In the genomic region with DNA sequence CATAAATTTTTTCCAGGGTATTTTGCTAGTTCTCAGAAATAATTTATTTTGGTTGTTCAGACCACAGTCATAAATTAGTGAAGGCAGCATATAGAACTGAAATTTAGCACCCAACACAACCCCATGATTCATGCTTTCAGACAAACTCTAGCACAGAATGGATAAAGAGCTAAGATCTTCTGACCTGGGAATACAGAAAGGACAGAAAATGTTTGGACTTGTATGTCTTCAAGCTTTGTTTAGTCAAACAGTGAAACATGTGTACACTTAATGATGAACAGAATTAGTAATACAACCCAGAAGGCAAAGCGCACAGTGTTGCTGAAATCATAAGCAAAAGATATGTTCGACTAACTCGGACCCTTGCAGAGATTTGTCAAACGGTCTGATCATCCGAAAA, we compare ENCODE assay signal across 20 cellular contexts.
A peak's percentile ranks its signal among the peaks of the same experiment; 100 is the strongest.
DNase-seq lines count a peak whose midpoint lies in the region; ATAC-seq and TF ChIP-seq lines count a peak whose summit lies in the region.
"Had no signal": no experiment of that assay in that cellular context is flagged by ENCODE, and none has a peak within 500 bp of the region (broad histone marks: within the 10 kb centered on the region; RNA-seq: fewer than 3 reads in every experiment).

No MANE protein-coding gene starts in this region.

- DNase-seq in GM23338 (ENCODE audit: low spot score) (no peak), activated B cell treated with CpG ODN at 0.5 μM for 24 hours (no peak), epithelial cell of esophagus (ENCODE audit: low read depth) (peak; percentile 66), progenitor cell of endocrine pancreas (ENCODE audit: low spot score, unreplicated experiment) (no peak), DMS79 (lab: John Stamatoyannopoulos, UW) (no peak)
- DNase-seq in activated T-helper 2 cell treated with anti-CD3 and anti-CD28 coated beads, Interferon-gamma antibody, Interleukin-2, Interleukin-4, amounts not matched to agents 10 μg/mL and 5 μg/mL and 100 μg/mL, durations not matched to agents 14 hours and 24 hours and 36 hours (ENCODE audit: low spot score), result no peak
- DNase-seq: 8988T; CD8-positive, alpha-beta T cell; DMS153; GDM1; H9; KG1; NCI-H1105; NCI-H146; NCI-H2029 treated with DMSO at 0.1 percent for 48 hours; NCI-H345; NCI-H524; Right ventricle myocardium superior had no signal

- H3K27ac Mint-ChIP-seq in GM23338 (peak overlapping the region; percentile 41), activated B cell treated with CpG ODN at 0.5 μM for 24 hours (peak overlapping the region; percentile 3), progenitor cell of endocrine pancreas (peak overlapping the region; percentile 56)
- H3K27ac Mint-ChIP-seq in activated T-helper 2 cell treated with anti-CD3 and anti-CD28 coated beads, Interferon-gamma antibody, Interleukin-2, Interleukin-4, amounts not matched to agents 10 μg/mL and 5 μg/mL and 100 μg/mL, durations not matched to agents 14 hours and 24 hours and 36 hours, result no peak overlapping the region
- H3K27ac Mint-ChIP-seq: CD8-positive, alpha-beta T cell had no signal

- H3K36me3 ChIP-seq in GM23338 (ENCODE audit: insufficient read depth), result no peaks in the 10 kb centered on the region; the same call in 1 of the 2 replicates

- H3K9me3 Mint-ChIP-seq in GM23338, result no peaks in the 10 kb centered on the region
- H3K9me3 Mint-ChIP-seq in activated B cell treated with CpG ODN at 0.5 μM for 24 hours, result no peaks in the 10 kb centered on the region
- H3K9me3 Mint-ChIP-seq in progenitor cell of endocrine pancreas (ENCODE audit: low read depth), result no peaks in the 10 kb centered on the region
- no peaks in the 10 kb centered on the region for H3K9me3 Mint-ChIP-seq in activated T-helper 2 cell treated with anti-CD3 and anti-CD28 coated beads, Interferon-gamma antibody, Interleukin-2, Interleukin-4, amounts not matched to agents 10 μg/mL and 5 μg/mL and 100 μg/mL, durations not matched to agents 14 hours and 24 hours and 36 hours
- H3K9me3 Mint-ChIP-seq: CD8-positive, alpha-beta T cell; H9 had no signal

- no peaks in the 10 kb centered on the region for H3F3A ChIP-seq in GM23338 (replicated peaks; ENCODE audit: low read depth)

- intact Hi-C loops in activated B cell treated with CpG ODN at 0.5 μM for 24 hours (cut with micrococcal nuclease), result loop anchor here (5.0 kb wide), 3 partner anchors 63 to 722 kb away; a partner anchor contains a TSS
- intact Hi-C loops in activated T-helper 2 cell treated with anti-CD3 and anti-CD28 coated beads, Interferon-gamma antibody, Interleukin-2, Interleukin-4, amounts not matched to agents 10 μg/mL and 5 μg/mL and 100 μg/mL, durations not matched to agents 14 hours and 24 hours and 36 hours (cut with micrococcal nuclease), result no loop called here

- peaks cover 46% of the 10 kb centered on the region for H3K36me3 Mint-ChIP-seq in GM23338 (ENCODE audit: low read depth)
- H3K36me3 Mint-ChIP-seq in activated B cell treated with CpG ODN at 0.5 μM for 24 hours (ENCODE audit: low read depth), result no peaks in the 10 kb centered on the region
- H3K36me3 Mint-ChIP-seq in progenitor cell of endocrine pancreas (ENCODE audit: insufficient read depth), result peaks cover 35% of the 10 kb centered on the region
- H3K36me3 Mint-ChIP-seq in activated T-helper 2 cell treated with anti-CD3 and anti-CD28 coated beads, Interferon-gamma antibody, Interleukin-2, Interleukin-4, amounts not matched to agents 10 μg/mL and 5 μg/mL and 100 μg/mL, durations not matched to agents 14 hours and 24 hours and 36 hours (ENCODE audit: low read depth), result peaks cover 19% of the 10 kb centered on the region

- H3K4me3 Mint-ChIP-seq in GM23338, result no peak overlapping the region
- no peak overlapping the region for H3K4me3 Mint-ChIP-seq in activated B cell treated with CpG ODN at 0.5 μM for 24 hours
- H3K4me3 Mint-ChIP-seq in progenitor cell of endocrine pancreas (ENCODE audit: low read depth), result no peak overlapping the region
- no peak overlapping the region for H3K4me3 Mint-ChIP-seq in activated T-helper 2 cell treated with anti-CD3 and anti-CD28 coated beads, Interferon-gamma antibody, Interleukin-2, Interleukin-4, amounts not matched to agents 10 μg/mL and 5 μg/mL and 100 μg/mL, durations not matched to agents 14 hours and 24 hours and 36 hours (ENCODE audit: low read depth)
- H3K4me3 Mint-ChIP-seq: CD8-positive, alpha-beta T cell; H9 had no signal

- H3K4me2 ChIP-seq in GM23338, result no peak overlapping the region

- H3K4me1 Mint-ChIP-seq in GM23338 (peaks cover 60% of the 10 kb centered on the region), activated B cell treated with CpG ODN at 0.5 μM for 24 hours (peaks cover 54% of the 10 kb centered on the region), progenitor cell of endocrine pancreas (ENCODE audit: low read depth) (peaks cover 18% of the 10 kb centered on the region)
- H3K4me1 Mint-ChIP-seq in activated T-helper 2 cell treated with anti-CD3 and anti-CD28 coated beads, Interferon-gamma antibody, Interleukin-2, Interleukin-4, amounts not matched to agents 10 μg/mL and 5 μg/mL and 100 μg/mL, durations not matched to agents 14 hours and 24 hours and 36 hours (ENCODE audit: low read depth), result peaks cover 12% of the 10 kb centered on the region

- H2AFZ ChIP-seq in GM23338, result no peak overlapping the region

- H3K9me2 ChIP-seq in GM23338 (ENCODE audit: insufficient read depth), result no peaks in the 10 kb centered on the region

- POLR2A ChIA-PET in activated B cell treated with CpG ODN at 0.5 μM for 24 hours (lab: Charles Lee), result interaction anchor here (0.7 kb wide), 1 partner anchor 17 kb away, joined by 4 read pairs; no protein-coding TSS in a partner anchor

- CTCF ChIA-PET in activated B cell treated with CpG ODN at 0.5 μM for 24 hours (lab: Charles Lee), result no interaction called here

- H3K27ac ChIP-seq in GM23338 (ENCODE audit: low read depth), result no peak overlapping the region

- no peak overlapping the region for H3K4me3 ChIP-seq in GM23338
- no peak overlapping the region for H3K4me3 ChIP-seq in epithelial cell of esophagus (ENCODE audit: low read length)
- H3K4me3 ChIP-seq: BLaER1 treated with 17β-estradiol and CSF1 and Interleukin-3, amounts not matched to agents 10 nM and 100 nM had no signal

- no peaks in the 10 kb centered on the region for H4K20me1 ChIP-seq in GM23338 (replicated peaks; ENCODE audit: insufficient read depth)
- H4K20me1 ChIP-seq: BLaER1 treated with 17β-estradiol and CSF1 and Interleukin-3, amounts not matched to agents 10 nM and 100 nM had no signal

- no peak for ATAC-seq in GM23338
- ATAC-seq in activated B cell treated with CpG ODN at 0.5 μM for 24 hours (ENCODE audit: low read depth), result no peak
- no peak for ATAC-seq in GM19035 (IDR thresholded peaks at IDR 0.05; ENCODE audit: unreplicated experiment)
- ATAC-seq: CD8-positive, alpha-beta T cell had no signal

- H3K4me1 ChIP-seq in GM23338 (ENCODE audit: insufficient read depth), result peaks cover 42% of the 10 kb centered on the region

- peaks cover 9% of the 10 kb centered on the region; the same call in 1 of the 2 replicates for H3K79me2 ChIP-seq in GM23338 (replicated peaks; ENCODE audit: insufficient read depth)

- H3K27me3 Mint-ChIP-seq in GM23338 (ENCODE audit: insufficient read depth, low read depth, poor library complexity) (peaks cover 7% of the 10 kb centered on the region), activated B cell treated with CpG ODN at 0.5 μM for 24 hours (no peaks in the 10 kb centered on the region), progenitor cell of endocrine pancreas (no peaks in the 10 kb centered on the region)
- H3K27me3 Mint-ChIP-seq in activated T-helper 2 cell treated with anti-CD3 and anti-CD28 coated beads, Interferon-gamma antibody, Interleukin-2, Interleukin-4, amounts not matched to agents 10 μg/mL and 5 μg/mL and 100 μg/mL, durations not matched to agents 14 hours and 24 hours and 36 hours (ENCODE audit: low read depth), result no peaks in the 10 kb centered on the region

- H3K27me3 ChIP-seq in GM23338 (ENCODE audit: insufficient read depth), result no peaks in the 10 kb centered on the region
- H3K27me3 ChIP-seq: BLaER1 treated with 17β-estradiol and CSF1 and Interleukin-3, amounts not matched to agents 10 nM and 100 nM had no signal

- TF ChIP-seq CTCF in GM23338 (conservative IDR thresholded peaks at IDR 0.05; ENCODE audit: low read depth in 2 of 2), result no peak
- TF ChIP-seq CTCF in activated B cell treated with CpG ODN at 0.5 μM for 24 hours (IDR thresholded peaks at IDR 0.05), result no peak
- no peak for TF ChIP-seq CTCF in epithelial cell of esophagus (IDR thresholded peaks at IDR 0.05; ENCODE audit: insufficient read depth, low read depth, low read length, missing control alignments)
- TF ChIP-seq CTCF in progenitor cell of endocrine pancreas (IDR thresholded peaks at IDR 0.05; ENCODE audit: unreplicated experiment), result no peak

TF ChIP-seq in GM23338, 12 proteins besides CTCF, POLR2A, EP300 and RAD21 (continues in another document):
- no peak for TF ChIP-seq STAT1 (IDR thresholded peaks at IDR 0.05; ENCODE audit: unreplicated experiment)
- TF ChIP-seq NANOG (IDR thresholded peaks at IDR 0.05; ENCODE audit: borderline replicate concordance), result no peak
- no peak for TF ChIP-seq ZNF114 (CRISPR knock-in tag; IDR thresholded peaks at IDR 0.05)
